In the genomic region with DNA sequence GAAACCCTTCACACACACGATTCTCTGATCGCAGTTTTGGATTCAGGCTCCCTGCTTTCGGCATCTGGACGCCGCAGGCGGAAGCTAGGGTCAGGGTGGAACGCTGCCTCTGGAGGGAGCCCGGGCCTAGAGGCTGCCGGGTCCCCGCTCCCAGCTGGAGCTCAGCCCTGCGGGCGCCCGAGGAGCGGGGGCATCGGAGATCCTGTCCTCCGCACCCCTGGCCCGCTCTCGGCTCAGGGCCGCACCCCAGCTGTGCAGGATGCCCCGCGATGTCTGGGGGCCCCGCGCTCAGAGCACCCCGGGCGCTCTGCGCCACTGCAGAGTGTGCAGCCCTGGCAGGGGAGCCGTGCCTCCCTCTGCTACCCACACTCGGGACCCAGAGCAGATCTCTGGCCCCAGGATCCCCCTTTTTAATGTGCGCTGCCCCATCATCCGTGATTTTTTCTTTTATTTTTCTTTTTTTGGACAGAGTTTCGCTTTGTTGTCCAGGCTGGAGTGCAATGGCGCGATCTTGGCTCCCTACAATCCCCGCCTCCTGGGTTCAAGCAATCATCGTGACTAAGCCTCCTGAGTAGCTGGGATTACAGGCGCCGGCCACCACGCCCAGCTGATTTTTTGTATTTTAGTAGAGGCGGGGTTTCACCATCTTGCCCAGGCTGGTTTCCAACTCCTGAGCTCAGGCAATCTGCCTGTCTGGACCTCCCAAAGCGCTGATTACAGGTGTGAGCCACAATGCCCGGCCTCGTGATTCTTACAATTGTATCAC, we compare ENCODE assay signal across 11 cellular contexts. TPM values are rescaled to one million over a fixed set of nuclear protein-coding genes. Genes with fewer than 3 reads are reported as not detected.
DNase-seq lines count a peak whose midpoint lies in the region; TF ChIP-seq lines count a peak whose summit lies in the region.
"Had no signal": no experiment of that assay in that cellular context is flagged by ENCODE, and none has a peak within 500 bp of the region (broad histone marks: within the 10 kb centered on the region; RNA-seq: fewer than 3 reads in every experiment).

No MANE protein-coding gene starts in this region.

- H3K4me3 ChIP-seq in fibroblast of the aortic adventitia (ENCODE audit: low read depth, low read length) (peak overlapping the region; percentile 43), skeletal muscle satellite cell (ENCODE audit: low read length) (no peak overlapping the region), BE2C (ENCODE audit: low read depth, low read length) (no peak overlapping the region)

- no peak overlapping the region for H3K9ac ChIP-seq in skeletal muscle satellite cell (ENCODE audit: low read depth, low read length)

- H3K4me1 ChIP-seq in skeletal muscle satellite cell (ENCODE audit: control insufficient read depth, insufficient read depth, low read length) (no peaks in the 10 kb centered on the region), BE2C (no peaks in the 10 kb centered on the region; the same call in 1 of the 2 replicates)

- TF ChIP-seq CTCF in fibroblast of the aortic adventitia (IDR thresholded peaks at IDR 0.05; ENCODE audit: insufficient read depth, low read length) (peak; percentile 5), BE2C (IDR thresholded peaks at IDR 0.05; ENCODE audit: low read depth, low read length) (no peak)

- H3K36me3 ChIP-seq in skeletal muscle satellite cell (ENCODE audit: insufficient read depth, low read length) = no peaks in the 10 kb centered on the region
- H3K36me3 ChIP-seq in BE2C = no peaks in the 10 kb centered on the region
- H3K36me3 ChIP-seq: esophagus muscularis mucosa had no signal

- peak overlapping the region; percentile 20 for H3K4me2 ChIP-seq in skeletal muscle satellite cell (ENCODE audit: low read length)

- no peaks in the 10 kb centered on the region for H3K9me3 ChIP-seq in skeletal muscle satellite cell (replicated peaks; ENCODE audit: low read length)
- no peaks in the 10 kb centered on the region for H3K9me3 ChIP-seq in BE2C
- H3K9me3 ChIP-seq: esophagus muscularis mucosa had no signal

- H3K27me3 ChIP-seq in skeletal muscle satellite cell (ENCODE audit: control insufficient read depth, insufficient read depth, low read length) (peaks cover 5% of the 10 kb centered on the region), BE2C (no peaks in the 10 kb centered on the region)

- DNase-seq in ELR (ENCODE audit: low read depth) (peak; percentile 37), NCI-H82 treated with DMSO at 0.1 percent for 48 hours (lab: John Stamatoyannopoulos, UW; ENCODE audit: unreplicated experiment) (peak; percentile 7), fibroblast of the aortic adventitia (ENCODE audit: low read depth) (peak; percentile 45), mesenteric fat pad (ENCODE audit: low spot score) (no peak), BE2C (no peak), occipital lobe (lab: John Stamatoyannopoulos, UW) (no peak), HUDEP-2 (lab: John Stamatoyannopoulos, UW; ENCODE audit: unreplicated experiment in 76 of 76) (no peak)
- DNase-seq: nephron progenitor cell had no signal

RNA-seq across cellular contexts. Expression of gene TUBA3E, which starts 54.8 kb away (rescaled TPM):
- not detected in 2 replicates for total RNA-seq in fibroblast of the aortic adventitia (ENCODE audit: low replicate concordance)
- not detected in 2 replicates for total RNA-seq in skeletal muscle satellite cell (2012; rRNA removed)
- total RNA-seq in mesenteric fat pad = not detected
- polyA plus RNA-seq in BE2C (2012; ENCODE audit: insufficient read depth, insufficient read length, low read depth) = not detected
- not detected for total RNA-seq in occipital lobe
- total RNA-seq: activated T-helper 17 cell treated with anti-CD3 and anti-CD28 coated beads, Interleukin-2, amount 50 U/mL, for 72 hours; esophagus muscularis mucosa had no signal

Comparison
In these comparisons a context has a peak if more than half of its experiments do, and no peak if none do; other contexts are left out.
1. DNase-seq: peak in ELR (single experiment), NCI-H82 treated with DMSO at 0.1 percent for 48 hours (single experiment) and fibroblast of the aortic adventitia (single experiment); none in mesenteric fat pad (single experiment), BE2C (single experiment), occipital lobe (single experiment) and HUDEP-2 (0 of 76).